Comparison of ENCODE assay signal across 1 cellular context in genomic region chr2:205539603-205540002, GRCh38.
TF ChIP-seq lines count a peak whose summit lies in the region.

No MANE protein-coding gene starts in this region.

TF ChIP-seq in GM23338, 12 proteins besides CTCF, POLR2A, EP300 and RAD21 (continued from another document):
- no peak for TF ChIP-seq REST (IDR thresholded peaks at IDR 0.05; ENCODE audit: unreplicated experiment)
- TF ChIP-seq EZH2phosphoT487 (IDR thresholded peaks at IDR 0.05; ENCODE audit: unreplicated experiment) = no peak
- no peak for TF ChIP-seq ZNF331 (CRISPR knock-in tag; IDR thresholded peaks at IDR 0.05; ENCODE audit: low read depth)
- no peak for TF ChIP-seq ZNF114 (CRISPR knock-in tag; IDR thresholded peaks at IDR 0.05)
- no peak for TF ChIP-seq POLR2AphosphoS5 (IDR thresholded peaks at IDR 0.05; ENCODE audit: low read depth)
- TF ChIP-seq ETS1 (IDR thresholded peaks at IDR 0.05) = no peak
- TF ChIP-seq STAT1 (IDR thresholded peaks at IDR 0.05; ENCODE audit: unreplicated experiment) = no peak
- no peak for TF ChIP-seq EZH2 (IDR thresholded peaks at IDR 0.05; ENCODE audit: low read depth, unreplicated experiment)
